Comparison of ENCODE assay signal across 1 cellular context in genomic region chr5:151126199-151126645, GRCh38.
TF ChIP-seq lines count a peak whose summit lies in the region.

No MANE protein-coding gene starts in this region.

TF ChIP-seq in HCT116, 20 proteins besides CTCF, POLR2A, EP300 and RAD21 (continued from another document):
- TF ChIP-seq REST (IDR thresholded peaks at IDR 0.05; ENCODE audit: low read depth) (no peak), ELF1 (IDR thresholded peaks at IDR 0.05; ENCODE audit: borderline replicate concordance, low read depth) (no peak)
TF ChIP-seq in HCT116: peak in this region for 0.
